ENCODE assay signal across 22 cellular contexts in genomic region chr10:133166504-133166827, GRCh38. TPM values are rescaled to one million over a fixed set of nuclear protein-coding genes. Genes with fewer than 3 reads are reported as not detected.
A peak's percentile ranks its signal among the peaks of the same experiment; 100 is the strongest.
DNase-seq lines count a peak whose midpoint lies in the region; FAIRE-seq and TF ChIP-seq lines count a peak whose summit lies in the region.
"Had no signal": no experiment of that assay in that cellular context is flagged by ENCODE, and none has a peak within 500 bp of the region (broad histone marks: within the 10 kb centered on the region; RNA-seq: fewer than 3 reads in every experiment).

No MANE protein-coding gene starts in this region.

- H3K4me1 Mint-ChIP-seq in H9 = peaks cover 18% of the 10 kb centered on the region in 2 experiments
- no peaks in the 10 kb centered on the region for H3K4me1 Mint-ChIP-seq in T-helper 2 cell treated with Interferon-gamma antibody and Interleukin-4, amounts not matched to agents 5 μg/mL and 100 μg/mL, for 36 hours (ENCODE audit: low read depth)

- no peak overlapping the region for H2BK120ac ChIP-seq in H9 (ENCODE audit: low read depth, low read length, poor library complexity, severe bottlenecking)
- no peak overlapping the region for H2BK120ac ChIP-seq in neuronal stem cell (ENCODE audit: low read depth, low read length)

- H3K79me1 ChIP-seq in H9 (ENCODE audit: insufficient read depth, low read depth, low read length, poor library complexity, severe bottlenecking) = no peaks in the 10 kb centered on the region
- H3K79me1 ChIP-seq in neuronal stem cell (ENCODE audit: low read depth, low read length) = peaks cover 3% of the 10 kb centered on the region

- H3K27me3 Mint-ChIP-seq in H9 (ENCODE audit: low read depth) = no peaks in the 10 kb centered on the region
- H3K27me3 Mint-ChIP-seq in T-helper 2 cell treated with Interferon-gamma antibody and Interleukin-4, amounts not matched to agents 5 μg/mL and 100 μg/mL, for 36 hours (ENCODE audit: low read depth) = no peaks in the 10 kb centered on the region

- H3K4ac ChIP-seq in H9 (ENCODE audit: low read depth, low read length) (no peak overlapping the region), neuronal stem cell (ENCODE audit: low read length) (no peak overlapping the region)

- H3K27ac Mint-ChIP-seq in H9 = peak overlapping the region in 2 of 3 experiments; percentile 30 to 87; a peak in 5 of 7 replicates
- no peak overlapping the region for H3K27ac Mint-ChIP-seq in T-helper 2 cell treated with Interferon-gamma antibody and Interleukin-4, amounts not matched to agents 5 μg/mL and 100 μg/mL, for 36 hours
- H3K27ac Mint-ChIP-seq: CD4-positive, alpha-beta T cell had no signal

- H2BK5ac ChIP-seq in H9 (ENCODE audit: insufficient read length, low read length) (no peak overlapping the region), neuronal stem cell (ENCODE audit: low read length) (no peak overlapping the region)

- H4K5ac ChIP-seq in H9 (ENCODE audit: insufficient read length, low read depth, low read length) = peak overlapping the region; percentile 1

- TF ChIP-seq CTCF in H9 (conservative IDR thresholded peaks at IDR 0.05) (no peak), bronchial epithelial cell (IDR thresholded peaks at IDR 0.05; ENCODE audit: insufficient read depth, low read length, severe bottlenecking) (no peak), GM13977 (IDR thresholded peaks at IDR 0.05; ENCODE audit: extremely low read depth, insufficient read depth, missing control alignments) (no peak)

- no peak overlapping the region for H2BK15ac ChIP-seq in H9 (ENCODE audit: low read depth, low read length)
- no peak overlapping the region for H2BK15ac ChIP-seq in neuronal stem cell (ENCODE audit: low read length)

- no peaks in the 10 kb centered on the region for H3K27me3 ChIP-seq in H9 (ENCODE audit: insufficient read depth, low read length)
- H3K27me3 ChIP-seq in bronchial epithelial cell (ENCODE audit: control insufficient read depth, insufficient read depth, low read length) = no peaks in the 10 kb centered on the region
- no peaks in the 10 kb centered on the region for H3K27me3 ChIP-seq in neuronal stem cell (ENCODE audit: control insufficient read depth in 3 of 3, insufficient read depth in 3 of 3, low read depth in 1 of 3, low read length in 3 of 3)
- H3K27me3 ChIP-seq: SJCRH30 had no signal

- no peaks in the 10 kb centered on the region for H3K23me2 ChIP-seq in H9 (ENCODE audit: insufficient read length, low read depth, low read length, poor library complexity, severe bottlenecking)

- H3K79me2 ChIP-seq in H9 (ENCODE audit: insufficient read depth, low read length) = no peaks in the 10 kb centered on the region

- peaks cover 18 to 39% (median 37%) of the 10 kb centered on the region in 3 experiments; a peak in 6 of 7 replicates for H3K36me3 Mint-ChIP-seq in H9 (ENCODE audit: insufficient read depth in 1 of 3, low read depth in 3 of 3)
- H3K36me3 Mint-ChIP-seq in T-helper 2 cell treated with Interferon-gamma antibody and Interleukin-4, amounts not matched to agents 5 μg/mL and 100 μg/mL, for 36 hours (ENCODE audit: low read depth) = no peaks in the 10 kb centered on the region

- no peak overlapping the region for H2BK12ac ChIP-seq in H9 (ENCODE audit: insufficient read length, low read depth, low read length)
- H2BK12ac ChIP-seq in neuronal stem cell (ENCODE audit: low read length) = no peak overlapping the region

- H4K8ac ChIP-seq in H9 (replicated peaks; ENCODE audit: insufficient read length, low read depth, low read length) (peak overlapping the region; percentile 12), neuronal stem cell (ENCODE audit: low read depth, low read length) (no peak overlapping the region)

- H3K4me2 ChIP-seq in H9 (ENCODE audit: insufficient read depth, insufficient read length, low read length) = no peak overlapping the region
- no peak overlapping the region for H3K4me2 ChIP-seq in neuronal stem cell (ENCODE audit: insufficient read depth, low read length, poor library complexity, severe bottlenecking)
- H3K4me2 ChIP-seq: KMS-11 had no signal

- WGBS in H9 (ENCODE audit: extremely low coverage, insufficient read length, low lambda C conversion rate) = no CpG with 5 or more reads among the region's 11 CpGs
- no CpG with 5 or more reads among the region's 11 CpGs for WGBS in neuronal stem cell (ENCODE audit: extremely low coverage in 2 of 2, insufficient read length in 2 of 2, insufficient replicate concordance in 1 of 2), 2 donors

- H3K56ac ChIP-seq in H9 (ENCODE audit: insufficient read length, low read depth, low read length) = no peak overlapping the region

- H2AK5ac ChIP-seq in H9 (ENCODE audit: insufficient read length, low read length) (no peak overlapping the region), neuronal stem cell (ENCODE audit: low read depth, low read length) (no peak overlapping the region)

- H4K91ac ChIP-seq in H9 (ENCODE audit: insufficient read length, low read depth, low read length) (no peak overlapping the region), neuronal stem cell (ENCODE audit: low read depth, low read length, poor library complexity) (no peak overlapping the region)

- no peak overlapping the region; a peak in 1 of 5 replicates for H3K4me3 Mint-ChIP-seq in H9
- H3K4me3 Mint-ChIP-seq in T-helper 2 cell treated with Interferon-gamma antibody and Interleukin-4, amounts not matched to agents 5 μg/mL and 100 μg/mL, for 36 hours = no peak overlapping the region
- H3K4me3 Mint-ChIP-seq: CD4-positive, alpha-beta T cell had no signal

- DNase-seq in H9 = no peak
- DNase-seq in bronchial epithelial cell (ENCODE audit: low read depth) = no peak
- DNase-seq in neuronal stem cell (ENCODE audit: low spot score) = no peak
- no peak for DNase-seq in urothelium cell line (ENCODE audit: low spot score)
- no peak for DNase-seq in DMS79 (lab: John Stamatoyannopoulos, UW)
- no peak for DNase-seq in GM13977 (ENCODE audit: low spot score)
- DNase-seq in T-helper 2 cell treated with Interferon-gamma antibody and Interleukin-4, amounts not matched to agents 5 μg/mL and 100 μg/mL, for 36 hours (ENCODE audit: low spot score) = no peak
- DNase-seq: CD4-positive, alpha-beta T cell; COR-L47; DMS79 treated with DMSO at 0.1 percent for 48 hours; IMR-90; NCI-H1105; NCI-H146; NCI-H2029 treated with DMSO at 0.1 percent for 48 hours; NCI-H2171; NCI-H345; NCI-H524 treated with DMSO at 0.1 percent for 48 hours; NCI-H82; SJCRH30 had no signal

- H2BK20ac ChIP-seq in H9 (ENCODE audit: low read depth, low read length, poor library complexity, severe bottlenecking) = no peak overlapping the region

- no peak overlapping the region for H3K9ac ChIP-seq in H9 (ENCODE audit: extremely low read depth, insufficient read length, low read length)
- H3K9ac ChIP-seq in neuronal stem cell (ENCODE audit: low read depth, low read length, poor library complexity) = peak overlapping the region; percentile 39
- H3K9ac ChIP-seq: KMS-11 had no signal

- H3K9me3 ChIP-seq in H9 (ENCODE audit: control insufficient read depth, low read depth, low read length) (no peaks in the 10 kb centered on the region), neuronal stem cell (replicated peaks in 1 of 2; ENCODE audit: control insufficient read depth in 2 of 2, insufficient read depth in 1 of 2, low read depth in 1 of 2, low read length in 2 of 2) (peaks cover 0 to 2% of the 10 kb centered on the region in 2 donors)
- H3K9me3 ChIP-seq: Peyer's patch, SJCRH30 had no signal

- H3K27ac ChIP-seq in H9 (ENCODE audit: insufficient read length, low read depth, low read length) (no peak overlapping the region), neuronal stem cell (replicated peaks; ENCODE audit: low read length) (no peak overlapping the region)
- H3K27ac ChIP-seq: KMS-11, Peyer's patch, SJCRH30 had no signal

- H3K36me3 ChIP-seq in bronchial epithelial cell (ENCODE audit: control insufficient read depth, insufficient read depth, low read length) (no peaks in the 10 kb centered on the region), neuronal stem cell (replicated peaks in 1 of 2; ENCODE audit: control insufficient read depth in 2 of 2, insufficient read depth in 2 of 2, low read length in 2 of 2) (peaks cover 0 to 8% of the 10 kb centered on the region in 2 donors)
- H3K36me3 ChIP-seq: Peyer's patch, SJCRH30 had no signal

- H3K9me3 Mint-ChIP-seq in H9 = no peaks in the 10 kb centered on the region
- no peaks in the 10 kb centered on the region for H3K9me3 Mint-ChIP-seq in T-helper 2 cell treated with Interferon-gamma antibody and Interleukin-4, amounts not matched to agents 5 μg/mL and 100 μg/mL, for 36 hours
- H3K9me3 Mint-ChIP-seq: CD4-positive, alpha-beta T cell had no signal

- H3K4me3 ChIP-seq in bronchial epithelial cell (ENCODE audit: low read depth, low read length) (no peak overlapping the region), neuronal stem cell (ENCODE audit: low read length in 2 of 2) (peak overlapping the region in 1 of 2 donors; percentile 71)
- H3K4me3 ChIP-seq: Peyer's patch, SJCRH30 had no signal

- H3K14ac ChIP-seq in H9 (ENCODE audit: insufficient read depth, low read length) = no peak overlapping the region
- peak overlapping the region; percentile 85 for H3K14ac ChIP-seq in neuronal stem cell (ENCODE audit: low read length)

- no peaks in the 10 kb centered on the region for H3K4me1 ChIP-seq in H9 (ENCODE audit: insufficient read depth, low read length)
- peaks cover 4 to 6% of the 10 kb centered on the region in 2 donors for H3K4me1 ChIP-seq in neuronal stem cell (ENCODE audit: control insufficient read depth in 2 of 2, insufficient read depth in 1 of 2, low read depth in 1 of 2, low read length in 2 of 2)
- H3K4me1 ChIP-seq: SJCRH30 had no signal

- no peak overlapping the region for H3T11ph ChIP-seq in H9 (ENCODE audit: low read length)

- H2AFZ ChIP-seq in H9 (ENCODE audit: low read length) (no peak overlapping the region), neuronal stem cell (ENCODE audit: low read length) (no peak overlapping the region)

- FAIRE-seq in bronchial epithelial cell (lab: Jason Lieb, UNC) (peak; percentile 7), urothelium cell line (lab: Jason Lieb, UNC) (peak; percentile 86)

- peak overlapping the region; percentile 25 for H3K23ac ChIP-seq in H9 (ENCODE audit: insufficient read length, low read depth, low read length)
- H3K23ac ChIP-seq in neuronal stem cell (ENCODE audit: low read depth, low read length, poor library complexity) = peak overlapping the region; percentile 5

- peaks cover 4% of the 10 kb centered on the region for H4K20me1 ChIP-seq in H9 (ENCODE audit: control insufficient read depth, insufficient read depth, insufficient read length)

- in situ Hi-C loops in GM13977 (cut with MboI; ENCODE audit: low pct_unique_long_range_greater_than_20kb, low sequenced_read_pairs, unreplicated experiment) = no loop called here

- H3K18ac ChIP-seq in H9 (ENCODE audit: insufficient read length, low read depth, low read length) (no peak overlapping the region), neuronal stem cell (ENCODE audit: low read length) (no peak overlapping the region)

RNA-seq across cellular contexts. Expression of gene KNDC1, which starts 6.4 kb away (rescaled TPM):
- 13.7 and 15.7 TPM in 2 replicates for total RNA-seq in H9 (2021)
- under 0.01 TPM in 2 replicates for total RNA-seq in bronchial epithelial cell
- polyA plus RNA-seq in neuronal stem cell (2013, experiment 1 of 2) = 6.4 TPM
- 6.1 TPM for polyA plus RNA-seq in neuronal stem cell (2013, experiment 2 of 2)
- total RNA-seq: CD4-positive, alpha-beta T cell; OCI-LY7 had no signal

Comparison
In these comparisons a context has a peak if more than half of its experiments do, and no peak if none do; other contexts are left out.
1. RNA of gene KNDC1, which starts 6.4 kb away (total RNA-seq): 13.7 to 15.7 TPM in H9; under 0.01 TPM in bronchial epithelial cell; every median in the first group is over 10 times any median in the second.